Comparison of ENCODE assay signal across 18 cellular contexts in the genomic region with DNA sequence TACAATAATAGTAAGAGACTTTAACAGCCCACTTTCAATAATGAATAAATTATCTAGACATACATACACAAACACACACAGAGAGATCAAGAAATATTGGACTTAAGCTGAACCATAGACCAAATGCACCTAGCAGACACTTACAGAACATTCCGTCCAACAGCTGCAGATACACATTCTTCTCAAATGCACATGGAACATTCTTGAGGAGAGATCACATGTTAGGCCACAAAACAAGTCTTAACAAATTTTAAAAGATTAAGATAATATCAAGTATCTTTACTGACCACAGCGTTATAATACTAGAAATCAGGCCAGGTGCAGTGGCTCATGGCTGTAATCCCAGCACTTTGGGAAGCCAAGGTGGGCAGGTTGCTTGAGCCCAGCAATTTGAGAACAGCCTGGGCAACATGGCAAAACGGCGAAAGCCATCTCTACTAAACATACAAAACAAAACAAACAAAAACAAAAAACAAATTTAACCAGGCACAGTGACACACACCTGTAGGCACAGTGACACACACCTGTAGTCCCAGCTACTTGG. TPM values are rescaled to one million over a fixed set of nuclear protein-coding genes. Genes with fewer than 3 reads are reported as not detected.
DNase-seq lines count a peak whose midpoint lies in the region; ATAC-seq, FAIRE-seq and TF ChIP-seq lines count a peak whose summit lies in the region.
"Had no signal": no experiment of that assay in that cellular context is flagged by ENCODE, and none has a peak within 500 bp of the region (broad histone marks: within the 10 kb centered on the region; RNA-seq: fewer than 3 reads in every experiment).

No MANE protein-coding gene starts in this region.

- H3K36me3 ChIP-seq in Karpas-422 (ENCODE audit: insufficient read depth, low read length) (no peaks in the 10 kb centered on the region), OCI-LY7 (ENCODE audit: insufficient read depth, low read length) (no peaks in the 10 kb centered on the region)

- intact Hi-C loops in OCI-LY7 (cut with micrococcal nuclease; ENCODE audit: unreplicated experiment): no loop called here
- intact Hi-C loops in left cardiac atrium (cut with DNase I): no loop called here

- H3K4me3 ChIP-seq in Karpas-422 (ENCODE audit: low read length) (no peak overlapping the region), OCI-LY7 (ENCODE audit: low read depth, low read length, poor library complexity, severe bottlenecking) (no peak overlapping the region)
- H3K4me3 ChIP-seq: A549 had no signal

- BruUV-seq in OCI-LY7 (replicated peaks; lab: Mats Ljungman, UMichigan): no TSS peak

- POLR2A ChIA-PET in OCI-LY7 (lab: Charles Lee): interaction anchor here (0.5 to 1.6 kb wide), 4 partner anchors 9 to 183 kb away, joined by 3 to 7 read pairs (median 4); no protein-coding TSS in a partner anchor

- H4K20me1 ChIP-seq in Karpas-422 (ENCODE audit: insufficient read depth, low read depth, low read length) (no peaks in the 10 kb centered on the region), OCI-LY7 (ENCODE audit: insufficient read depth, low read length) (no peaks in the 10 kb centered on the region)

- H3K9me3 ChIP-seq in Karpas-422 (ENCODE audit: low read length): no peaks in the 10 kb centered on the region
- H3K9me3 ChIP-seq in OCI-LY7 (ENCODE audit: low read length): no peaks in the 10 kb centered on the region
- H3K9me3 ChIP-seq: A549 had no signal

- H3K27ac ChIP-seq in Karpas-422 (ENCODE audit: low read length) (peak overlapping the region; percentile 89; the same call in 1 of the 2 replicates), OCI-LY7 (ENCODE audit: low read depth, low read length, poor library complexity, severe bottlenecking) (no peak overlapping the region)
- H3K27ac ChIP-seq: A549 had no signal

- no peak for TF ChIP-seq CTCF in OCI-LY7 (conservative IDR thresholded peaks at IDR 0.05; ENCODE audit: low read length)

- no peak overlapping the region for H2AFZ ChIP-seq in Karpas-422 (ENCODE audit: low read length)
- no peak overlapping the region for H2AFZ ChIP-seq in OCI-LY7 (ENCODE audit: low read length)

- no peak overlapping the region for H3K4me2 ChIP-seq in Karpas-422 (ENCODE audit: low read depth, low read length, poor library complexity, severe bottlenecking)
- no peak overlapping the region for H3K4me2 ChIP-seq in OCI-LY7 (ENCODE audit: low read length)
- H3K4me2 ChIP-seq: A549 had no signal

- TF ChIP-seq POLR2A in GM12892 (IDR thresholded peaks at IDR 0.05; ENCODE audit: low read depth, low read length): no peak

- ATAC-seq in left cardiac atrium: no peak
- ATAC-seq: A549; CD8-positive, alpha-beta T cell; HCT116 had no signal

- peaks cover 87% of the 10 kb centered on the region for H3K4me1 ChIP-seq in Karpas-422 (ENCODE audit: low read length)
- H3K4me1 ChIP-seq in OCI-LY7 (ENCODE audit: insufficient read depth, low read length, poor library complexity, severe bottlenecking): no peaks in the 10 kb centered on the region
- H3K4me1 ChIP-seq: A549 had no signal

- H3K9me2 ChIP-seq in Karpas-422 (replicated peaks; ENCODE audit: insufficient read depth, low read length) (no peaks in the 10 kb centered on the region), OCI-LY7 (ENCODE audit: insufficient read depth, low read length) (no peaks in the 10 kb centered on the region)

- DNase-seq in GM12892 (ENCODE audit: insufficient read length) (no peak), Karpas-422 (no peak), cerebellar cortex (ENCODE audit: low spot score) (peak; percentile 64), myocyte (ENCODE audit: low read depth) (peak; percentile 10), activated gamma-delta T cell (lab: John Stamatoyannopoulos, UW) (no peak), OCI-LY7 (ENCODE audit: low spot score) (no peak), left cardiac atrium (no peak)
- DNase-seq: CD8-positive, alpha-beta T cell; COR-L47; DMS153; IMR-90; KBM-7 had no signal

- H3K79me2 ChIP-seq in Karpas-422 (ENCODE audit: low read length) (peaks cover 16% of the 10 kb centered on the region), OCI-LY7 (ENCODE audit: insufficient read depth, low read depth, low read length) (no peaks in the 10 kb centered on the region)

- CTCF ChIA-PET in OCI-LY7 (lab: Charles Lee; ENCODE audit: unreplicated experiment): no interaction called here

- no peak overlapping the region for H3K9ac ChIP-seq in Karpas-422 (ENCODE audit: low read length)

- peak; percentile 9 for FAIRE-seq in GM12892 (lab: Jason Lieb, UNC)
- FAIRE-seq: A549, GM18507 had no signal

- H3K27me3 ChIP-seq in Karpas-422 (ENCODE audit: low read length): no peaks in the 10 kb centered on the region

RNA-seq across cellular contexts. Expression of a gene that starts 7.4 kb away (rescaled TPM):
- polyA plus RNA-seq in GM12892 (2012; ENCODE audit: missing spikeins): 8.4 TPM
- 15.4 and 24.4 TPM in 2 replicates for total RNA-seq in Karpas-422 (2014; rRNA removed; shearing (Covaris generic); ENCODE audit: low replicate concordance)
- total RNA-seq in myocyte (not detected in 2 replicates), OCI-LY7 (2022) (not detected in 2 replicates), left cardiac atrium (not detected)
- 6.1 TPM for polyA plus RNA-seq in myocyte (2012)
- not detected in 2 replicates for total RNA-seq in OCI-LY7 (2014; rRNA removed; shearing (Covaris generic))
- total RNA-seq: CD8-positive, alpha-beta T cell had no signal
- polyA plus RNA-seq: IMR-90 had no signal

RNA-seq across cellular contexts. Expression of a gene that starts 30.8 kb away (rescaled TPM):
- polyA plus RNA-seq in GM12892 (2012; ENCODE audit: missing spikeins): not detected
- total RNA-seq in Karpas-422 (2014; rRNA removed; shearing (Covaris generic); ENCODE audit: low replicate concordance): not detected in 2 replicates
- total RNA-seq in myocyte: not detected in 2 replicates
- polyA plus RNA-seq in myocyte (2012): not detected
- not detected in 2 replicates for total RNA-seq in OCI-LY7 (2014; rRNA removed; shearing (Covaris generic))
- total RNA-seq in OCI-LY7 (2022): not detected in 2 replicates
- total RNA-seq in left cardiac atrium: not detected
- total RNA-seq: CD8-positive, alpha-beta T cell; HT-29; IMR-90 had no signal
- polyA plus RNA-seq: A549, BJ, CD14-positive monocyte, IMR-90 had no signal

Comparison
In these comparisons a context has a peak if more than half of its experiments do, and no peak if none do; other contexts are left out.
1. DNase-seq: peak in cerebellar cortex (single experiment) and myocyte (single experiment); none in GM12892 (single experiment), Karpas-422 (single experiment), activated gamma-delta T cell (single experiment), OCI-LY7 (single experiment) and left cardiac atrium (single experiment).
2. RNA of a gene that starts 7.4 kb away (total RNA-seq): 15.4 to 24.4 TPM in Karpas-422; not detected in OCI-LY7, not detected in left cardiac atrium and not detected in myocyte; every median in the first group is over 10 times any median in the second.